8 cellular contexts compared by ENCODE assay signal in the genomic region with DNA sequence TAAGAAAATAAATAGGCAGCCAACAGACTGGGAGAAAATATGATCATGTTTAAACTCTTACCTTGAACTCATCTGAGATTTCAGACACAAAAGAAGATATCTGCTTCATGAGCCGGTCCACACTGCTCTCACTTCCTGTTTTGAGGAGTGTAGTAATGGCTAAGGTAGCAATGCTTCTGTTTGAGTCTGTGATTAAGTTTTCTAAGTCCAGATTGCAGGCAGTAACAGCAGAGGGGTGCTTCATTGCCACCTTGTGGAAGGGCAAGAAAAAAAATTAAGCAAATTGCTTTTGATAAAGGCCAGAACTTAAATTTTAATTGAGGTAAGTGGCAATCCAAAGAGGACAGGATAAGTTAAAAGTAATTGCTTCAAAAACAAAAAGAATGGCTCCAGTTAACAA.
DNase-seq lines count a peak whose midpoint lies in the region; ATAC-seq, FAIRE-seq and TF ChIP-seq lines count a peak whose summit lies in the region.

No MANE protein-coding gene starts in this region.

- peak; percentile 95 for ATAC-seq in HG03565 (IDR thresholded peaks at IDR 0.05; ENCODE audit: unreplicated experiment)
- peak; percentile 88 for ATAC-seq in left colon
- no peak for ATAC-seq in Right ventricle myocardium inferior

- TF ChIP-seq CTCF in D721Med (IDR thresholded peaks at IDR 0.05; ENCODE audit: insufficient read depth, missing control alignments), result peak; percentile 43

- no peak for FAIRE-seq in D721Med (lab: Jason Lieb, UNC)

- DNase-seq in D721Med (ENCODE audit: insufficient read length, low spot score) (no peak), GM19240 (ENCODE audit: insufficient read length, low spot score) (peak; percentile 29), SKM-1 (lab: John Stamatoyannopoulos, UW; ENCODE audit: unreplicated experiment) (peak; percentile 43), left colon (no peak), Right ventricle myocardium inferior (ENCODE audit: missing footprints) (no peak), iPS-NIHi7 (ENCODE audit: extremely low spot score) (no peak), KG1 (lab: John Stamatoyannopoulos, UW) (no peak)

- intact Hi-C loops in left colon (cut with DNase I, micrococcal nuclease), result no loop called here
- intact Hi-C loops in Right ventricle myocardium inferior (cut with DNase I), result no loop called here

Comparison
In these comparisons a context has a peak if more than half of its experiments do, and no peak if none do; other contexts are left out.
1. DNase-seq: peak in GM19240 (single experiment) and SKM-1 (single experiment); none in D721Med (single experiment), left colon (0 of 2), Right ventricle myocardium inferior (single experiment), iPS-NIHi7 (single experiment) and KG1 (single experiment).